Comparison of ENCODE assay signal across 23 cellular contexts in genomic region chrX:29487714-29488113, GRCh38.
A peak's percentile ranks its signal among the peaks of the same experiment; 100 is the strongest.
DNase-seq lines count a peak whose midpoint lies in the region; ATAC-seq lines count a peak whose summit lies in the region.
"Had no signal": no experiment of that assay in that cellular context is flagged by ENCODE, and none has a peak within 500 bp of the region (broad histone marks: within the 10 kb centered on the region; RNA-seq: fewer than 3 reads in every experiment).

No MANE protein-coding gene starts in this region.

- ATAC-seq in GM18867 (IDR thresholded peaks at IDR 0.05; ENCODE audit: unreplicated experiment) (peak; percentile 39), HG02885 (IDR thresholded peaks at IDR 0.05; ENCODE audit: poor library complexity, unreplicated experiment) (peak; percentile 41), sciatic nerve (peak; percentile 42)
- ATAC-seq: CD8-positive, alpha-beta T cell had no signal

- intact Hi-C loops in sciatic nerve (cut with DNase I), result no loop called here

- peak; percentile 81 for DNase-seq in NOMO-1 treated with DMSO at 0.1 percent for 48 hours (lab: John Stamatoyannopoulos, UW; ENCODE audit: unreplicated experiment)
- no peak for DNase-seq in sciatic nerve (ENCODE audit: low spot score)
- no peak for DNase-seq in activated CD4-positive, alpha-beta T cell treated with anti-CD3 and anti-CD28 coated beads for 48 hours
- DNase-seq in activated T-cell treated with anti-CD3 and anti-CD28 coated beads, Interleukin-2, amount 50 U/mL, for 48 hours, result no peak
- DNase-seq in hepatic stellate cell (ENCODE audit: low spot score), result no peak
- DNase-seq: activated CD4-positive, alpha-beta memory T cell treated with anti-CD3 and anti-CD28 coated beads for 36 hours; activated CD8-positive, alpha-beta memory T cell treated with anti-CD3 and anti-CD28 coated beads, Interleukin-2, amount 50 U/mL, for 48 hours; activated naive CD8-positive, alpha-beta T cell treated with anti-CD3 and anti-CD28 coated beads, Interleukin-2, amount 10 ng/mL, durations not matched to agents 7 days and 5 days; CD8-positive, alpha-beta T cell; DMS 273 treated with DMSO at 0.1 percent for 48 hours; glutamatergic neuron; H9; KBM-7; MG63; NCI-H1694 treated with DMSO at 0.1 percent for 48 hours; NCI-H2171 treated with DMSO at 0.1 percent for 48 hours; NCI-H524; posterior cingulate gyrus; RPMI8226; sigmoid colon; stimulated activated naive CD4-positive, alpha-beta T cell treated with Interleukin-2 at 50 U/mL for 16 hours had no signal
